In the genomic region with DNA sequence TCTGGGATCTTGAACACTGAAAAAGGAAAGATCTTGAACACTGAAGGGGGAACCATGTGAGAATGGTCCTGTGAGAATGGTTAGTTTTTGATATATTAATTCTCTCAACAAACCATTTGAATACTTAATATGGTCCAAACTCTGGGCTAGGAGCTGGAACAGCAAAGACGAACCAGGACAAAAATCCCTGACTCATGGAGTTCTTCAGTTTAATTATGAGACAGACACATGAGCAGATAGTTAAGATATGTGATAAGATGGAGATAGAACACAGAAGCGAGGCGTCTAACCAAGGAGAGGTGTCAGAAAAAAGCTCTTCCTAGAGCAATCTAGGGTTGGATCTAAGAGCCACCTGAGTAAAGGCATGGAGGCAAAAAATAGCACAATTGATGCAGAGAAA, we compare ENCODE assay signal across 17 cellular contexts. TPM values are rescaled to one million over a fixed set of nuclear protein-coding genes. Genes with fewer than 3 reads are reported as not detected.
DNase-seq lines count a peak whose midpoint lies in the region; ATAC-seq, FAIRE-seq and TF ChIP-seq lines count a peak whose summit lies in the region.
"Had no signal": no experiment of that assay in that cellular context is flagged by ENCODE, and none has a peak within 500 bp of the region (broad histone marks: within the 10 kb centered on the region; RNA-seq: fewer than 3 reads in every experiment).

No MANE protein-coding gene starts in this region.

- POLR2A ChIA-PET in naive thymus-derived CD8-positive, alpha-beta T cell (lab: Charles Lee) = interaction anchor here (2.8 to 14.3 kb wide), 3 partner anchors 9 to 50 kb away, joined by 28 to 213 read pairs (median 33); a partner anchor contains a TSS

- no peaks in the 10 kb centered on the region for H3K27me3 ChIP-seq in BLaER1 treated with 17β-estradiol and CSF1 and Interleukin-3, amounts not matched to agents 10 nM and 100 nM
- no peaks in the 10 kb centered on the region for H3K27me3 ChIP-seq in HL-60 (ENCODE audit: insufficient read depth, poor library complexity, severe bottlenecking)
- no peaks in the 10 kb centered on the region for H3K27me3 ChIP-seq in astrocyte (ENCODE audit: insufficient read depth, low read length)
- H3K27me3 ChIP-seq: uterus had no signal

- H3K27ac Mint-ChIP-seq in astrocyte (ENCODE audit: unreplicated experiment) = no peak overlapping the region
- peak overlapping the region in 7 of 10 donors; percentile 54 to 97 (median 94) for H3K27ac Mint-ChIP-seq in naive thymus-derived CD8-positive, alpha-beta T cell
- H3K27ac Mint-ChIP-seq: H9, memory B cell had no signal

- ATAC-seq in naive thymus-derived CD8-positive, alpha-beta T cell = no peak
- ATAC-seq: activated naive CD4-positive, alpha-beta T cell treated with anti-CD3 and anti-CD28 coated beads, Interleukin-2, amount 50 U/mL, for 72 hours; sciatic nerve had no signal

- no peak for TF ChIP-seq CTCF in HL-60 (IDR thresholded peaks at IDR 0.05; ENCODE audit: insufficient read depth, low read length)
- TF ChIP-seq CTCF in astrocyte (IDR thresholded peaks at IDR 0.05; ENCODE audit: insufficient read depth, low read depth, low read length) = no peak

- H3K27ac ChIP-seq in BLaER1 treated with 17β-estradiol and CSF1 and Interleukin-3, amounts not matched to agents 10 nM and 100 nM = peak overlapping the region in 10 of 11 experiments; percentile 88 to 99 (median 99); a peak in 16 of 22 replicates
- no peak overlapping the region for H3K27ac ChIP-seq in HL-60 (replicated peaks)
- H3K27ac ChIP-seq in astrocyte (ENCODE audit: low read depth, low read length) = no peak overlapping the region
- H3K27ac ChIP-seq: WERI-Rb-1 had no signal

- no peak overlapping the region for H3K4me3 Mint-ChIP-seq in astrocyte (ENCODE audit: unreplicated experiment)
- H3K4me3 Mint-ChIP-seq in naive thymus-derived CD8-positive, alpha-beta T cell = peak overlapping the region; percentile 92 to 99 (median 96)

- H3K4me1 Mint-ChIP-seq in astrocyte (ENCODE audit: low read depth, unreplicated experiment) = peaks cover 8% of the 10 kb centered on the region
- H3K4me1 Mint-ChIP-seq in naive thymus-derived CD8-positive, alpha-beta T cell = peaks cover 50 to 82% (median 72%) of the 10 kb centered on the region in 4 donors

- no peak overlapping the region for H2AFZ ChIP-seq in astrocyte (ENCODE audit: low read depth, low read length)

- H3K27me3 Mint-ChIP-seq in astrocyte (ENCODE audit: low read depth, unreplicated experiment) = no peaks in the 10 kb centered on the region
- H3K27me3 Mint-ChIP-seq in naive thymus-derived CD8-positive, alpha-beta T cell = peaks cover 0 to 2% (median 0%) of the 10 kb centered on the region in 5 donors
- H3K27me3 Mint-ChIP-seq: memory B cell had no signal

- peaks cover 0 to 45% (median 11%) of the 10 kb centered on the region in 11 experiments; a peak in 12 of 22 replicates for H4K20me1 ChIP-seq in BLaER1 treated with 17β-estradiol and CSF1 and Interleukin-3, amounts not matched to agents 10 nM and 100 nM
- H4K20me1 ChIP-seq in astrocyte (ENCODE audit: insufficient read depth, low read length) = no peaks in the 10 kb centered on the region

- DNase-seq in HL-60 (ENCODE audit: low read depth in 1 of 2, low spot score in 1 of 2) (no peak), astrocyte (ENCODE audit: low read depth) (no peak), cerebellar nuclear complex (lab: John Stamatoyannopoulos, UW) (no peak), NCI-H1048 (lab: John Stamatoyannopoulos, UW) (no peak), iPS-NIHi7 (ENCODE audit: extremely low spot score) (no peak)
- no peak for DNase-seq in naive thymus-derived CD8-positive, alpha-beta T cell
- DNase-seq in stimulated activated CD4-positive, alpha-beta T cell treated with anti-CD3 and anti-CD28 coated beads, Interleukin-4, amount 100 ng/mL, for 24 hours = no peak
- DNase-seq: effector CD4-positive, alpha-beta T cell; H9; hypothalamus; NCI-H2227 treated with DMSO at 0.1 percent for 48 hours; uterus; WERI-Rb-1 had no signal

- peaks cover 1% of the 10 kb centered on the region for H3K36me3 Mint-ChIP-seq in astrocyte (ENCODE audit: low read depth, unreplicated experiment)
- H3K36me3 Mint-ChIP-seq in naive thymus-derived CD8-positive, alpha-beta T cell = peaks cover 0 to 34% (median 0%) of the 10 kb centered on the region in 3 donors

- H3K4me2 ChIP-seq in BLaER1 treated with 17β-estradiol and CSF1 and Interleukin-3, amounts not matched to agents 10 nM and 100 nM = peak overlapping the region; percentile 90 to 98 (median 96)
- H3K4me2 ChIP-seq in astrocyte (ENCODE audit: low read length) = peak overlapping the region; percentile 92

- peaks cover 4% of the 10 kb centered on the region for H3K9me3 Mint-ChIP-seq in astrocyte (ENCODE audit: unreplicated experiment)
- H3K9me3 Mint-ChIP-seq in naive thymus-derived CD8-positive, alpha-beta T cell = peaks cover 0 to 1% (median 0%) of the 10 kb centered on the region in 9 donors
- H3K9me3 Mint-ChIP-seq: activated naive CD4-positive, alpha-beta T cell treated with anti-CD3 and anti-CD28 coated beads, Interleukin-2, amount 50 U/mL, for 72 hours; memory B cell had no signal

- no peak for FAIRE-seq in astrocyte (lab: Jason Lieb, UNC)

- no peaks in the 10 kb centered on the region for H3K9me3 ChIP-seq in BLaER1 treated with 17β-estradiol and CSF1 and Interleukin-3, amounts not matched to agents 10 nM and 100 nM (replicated peaks in 1 of 11)
- no peaks in the 10 kb centered on the region for H3K9me3 ChIP-seq in astrocyte (ENCODE audit: insufficient read depth, low read depth, low read length)
- H3K9me3 ChIP-seq: uterus had no signal

- H3K4me3 ChIP-seq in BLaER1 treated with 17β-estradiol and CSF1 and Interleukin-3, amounts not matched to agents 10 nM and 100 nM = peak overlapping the region; percentile 64 to 89 (median 77); a peak in 19 of 20 replicates
- peak overlapping the region; percentile 65 for H3K4me3 ChIP-seq in HL-60 (replicated peaks; ENCODE audit: insufficient read depth, low read length)
- no peak overlapping the region for H3K4me3 ChIP-seq in astrocyte (ENCODE audit: insufficient read depth, low read depth, low read length)

- peaks cover 78 to 93% (median 84%) of the 10 kb centered on the region in 10 experiments for H3K4me1 ChIP-seq in BLaER1 treated with 17β-estradiol and CSF1 and Interleukin-3, amounts not matched to agents 10 nM and 100 nM
- peaks cover 21% of the 10 kb centered on the region for H3K4me1 ChIP-seq in astrocyte (ENCODE audit: insufficient read depth, low read length)
- H3K4me1 ChIP-seq: uterus had no signal

- peaks cover 44% of the 10 kb centered on the region for H3K79me2 ChIP-seq in astrocyte (ENCODE audit: insufficient read depth, low read length)

- peaks cover 19 to 56% (median 40%) of the 10 kb centered on the region in 11 experiments; a peak in 20 of 22 replicates for H3K36me3 ChIP-seq in BLaER1 treated with 17β-estradiol and CSF1 and Interleukin-3, amounts not matched to agents 10 nM and 100 nM
- H3K36me3 ChIP-seq in astrocyte (ENCODE audit: insufficient read depth, low read length) = peaks cover 5% of the 10 kb centered on the region
- H3K36me3 ChIP-seq: uterus had no signal

- H3K9ac ChIP-seq in BLaER1 treated with 17β-estradiol and CSF1 and Interleukin-3, amounts not matched to agents 10 nM and 100 nM = peak overlapping the region; percentile 74 to 98 (median 96); a peak in 19 of 22 replicates
- H3K9ac ChIP-seq in astrocyte (ENCODE audit: low read length) = no peak overlapping the region

RNA-seq across cellular contexts. Expression of a gene that starts 1.6 kb away (rescaled TPM):
- 24.5 and 27.9 TPM in 2 replicates for total RNA-seq in astrocyte
- 10 to 100 TPM; 43.1 to 44.4 TPM for total RNA-seq in naive thymus-derived CD8-positive, alpha-beta T cell
- polyA plus RNA-seq in naive thymus-derived CD8-positive, alpha-beta T cell = 100 to 1,000 TPM in 2 of 3 donors, 10 to 100 TPM in 1; 99.6 to 179 (median 111) TPM

RNA-seq across cellular contexts. Expression of a gene that starts 4.1 kb away (rescaled TPM):
- total RNA-seq in astrocyte = 12.4 and 16.5 TPM in 2 replicates
- total RNA-seq in naive thymus-derived CD8-positive, alpha-beta T cell = 1 to 10 TPM; 6.8 to 8.7 TPM
- 1 to 10 TPM; 1.9 to 4.0 (median 2.5) TPM for polyA plus RNA-seq in naive thymus-derived CD8-positive, alpha-beta T cell

RNA-seq across cellular contexts. Expression of a gene that starts 12.2 kb away (rescaled TPM):
- 2.7 and 6.4 TPM in 2 replicates for total RNA-seq in astrocyte
- total RNA-seq in naive thymus-derived CD8-positive, alpha-beta T cell = 1 to 10 TPM; 3.5 to 3.9 TPM
- under 1 TPM in 2 of 3 donors, not detected in 1; 0.48 to 0.50 TPM for polyA plus RNA-seq in naive thymus-derived CD8-positive, alpha-beta T cell

RNA-seq across cellular contexts. Expression of a gene that starts 25.2 kb away (rescaled TPM):
- not detected in 2 replicates for total RNA-seq in astrocyte
- under 1 TPM in 1 of 2 experiments, not detected in 1; 0.58 TPM for total RNA-seq in naive thymus-derived CD8-positive, alpha-beta T cell
- polyA plus RNA-seq in naive thymus-derived CD8-positive, alpha-beta T cell = under 1 TPM in 1 of 3 donors, not detected in 2; 0.18 TPM
- total RNA-seq: H9 had no signal

RNA-seq across cellular contexts. Expression of a gene that starts 50.5 kb away (rescaled TPM):
- 62.0 and 62.4 TPM in 2 replicates for total RNA-seq in astrocyte
- 10 to 100 TPM; 55.2 to 55.8 TPM for total RNA-seq in naive thymus-derived CD8-positive, alpha-beta T cell
- 10 to 100 TPM; 76.1 to 81.3 (median 78.5) TPM for polyA plus RNA-seq in naive thymus-derived CD8-positive, alpha-beta T cell

Comparison
In these comparisons a context has a peak if more than half of its experiments do, and no peak if none do; other contexts are left out.
1. H3K27ac ChIP-seq: peak in BLaER1 treated with 17β-estradiol and CSF1 and Interleukin-3, amounts not matched to agents 10 nM and 100 nM (10 of 11); none in HL-60 (single experiment) and astrocyte (single experiment).